ENCODE assay signal across 9 cellular contexts in genomic region chr3:14425574-14426304, GRCh38. TPM values are rescaled to one million over a fixed set of nuclear protein-coding genes. Genes with fewer than 3 reads are reported as not detected.
A peak's percentile ranks its signal among the peaks of the same experiment; 100 is the strongest.
DNase-seq lines count a peak whose midpoint lies in the region; FAIRE-seq and TF ChIP-seq lines count a peak whose summit lies in the region.
"Had no signal": no experiment of that assay in that cellular context is flagged by ENCODE, and none has a peak within 500 bp of the region (broad histone marks: within the 10 kb centered on the region; RNA-seq: fewer than 3 reads in every experiment).

No MANE protein-coding gene starts in this region.

- no peak for TF ChIP-seq CTCF in HEK293 (tag by site-specific recombination; IDR thresholded peaks at IDR 0.05)
- TF ChIP-seq CTCF in OCI-LY3 (IDR thresholded peaks at IDR 0.05; ENCODE audit: low read depth, low read length): peak; percentile 47
- TF ChIP-seq CTCF in astrocyte (IDR thresholded peaks at IDR 0.05; ENCODE audit: insufficient read depth, low read depth, low read length): no peak
- no peak for TF ChIP-seq CTCF in MM.1S (IDR thresholded peaks at IDR 0.05; ENCODE audit: low read length)

- peaks cover 99% of the 10 kb centered on the region for H3K79me2 ChIP-seq in OCI-LY3 (ENCODE audit: low read length)
- peaks cover 4% of the 10 kb centered on the region for H3K79me2 ChIP-seq in astrocyte (ENCODE audit: insufficient read depth, low read length)
- H3K79me2 ChIP-seq in MM.1S (ENCODE audit: low read length): 0 out of 2 replicates have a peak, but pooled peaks cover 5% of the 10 kb centered on the region

- no peaks in the 10 kb centered on the region for H3K9me3 ChIP-seq in HEK293 (ENCODE audit: control insufficient read depth, insufficient read depth, low read depth, low read length)
- H3K9me3 ChIP-seq in OCI-LY3 (ENCODE audit: insufficient read depth, low read length): no peaks in the 10 kb centered on the region
- no peaks in the 10 kb centered on the region for H3K9me3 ChIP-seq in astrocyte (ENCODE audit: insufficient read depth, low read depth, low read length)
- no peaks in the 10 kb centered on the region for H3K9me3 ChIP-seq in MM.1S (replicated peaks; ENCODE audit: insufficient read depth, low read length)

- no peaks in the 10 kb centered on the region for H3K27me3 Mint-ChIP-seq in astrocyte (ENCODE audit: low read depth, unreplicated experiment)
- no peaks in the 10 kb centered on the region for H3K27me3 Mint-ChIP-seq in stimulated activated naive CD8-positive, alpha-beta T cell treated with anti-CD3 and anti-CD28 coated beads, Interleukin-15, Interleukin-2, amounts not matched to agents 100 ng/mL and 50 ng/mL, for 24 hours

- no peaks in the 10 kb centered on the region for H3K4me1 ChIP-seq in HEK293 (ENCODE audit: control insufficient read depth, insufficient read depth, low read length)
- peaks cover 94% of the 10 kb centered on the region for H3K4me1 ChIP-seq in OCI-LY3 (ENCODE audit: low read length)
- H3K4me1 ChIP-seq in astrocyte (ENCODE audit: insufficient read depth, low read length): peaks cover 23% of the 10 kb centered on the region
- H3K4me1 ChIP-seq in MM.1S (ENCODE audit: low read length): peaks cover 16% of the 10 kb centered on the region

- H3K9me3 Mint-ChIP-seq in astrocyte (ENCODE audit: unreplicated experiment): peaks cover 2% of the 10 kb centered on the region
- no peaks in the 10 kb centered on the region for H3K9me3 Mint-ChIP-seq in stimulated activated naive CD8-positive, alpha-beta T cell treated with anti-CD3 and anti-CD28 coated beads, Interleukin-15, Interleukin-2, amounts not matched to agents 100 ng/mL and 50 ng/mL, for 24 hours

- H3K27me3 ChIP-seq in OCI-LY3 (ENCODE audit: low read depth, low read length): no peaks in the 10 kb centered on the region
- no peaks in the 10 kb centered on the region for H3K27me3 ChIP-seq in astrocyte (ENCODE audit: insufficient read depth, low read length)
- no peaks in the 10 kb centered on the region for H3K27me3 ChIP-seq in MM.1S (replicated peaks; ENCODE audit: insufficient read depth, low read length)

- no peak overlapping the region for H3K27ac ChIP-seq in HEK293 (ENCODE audit: extremely low read depth, low read depth, low read length)
- peak overlapping the region; percentile 98 for H3K27ac ChIP-seq in OCI-LY3 (ENCODE audit: low read length)
- H3K27ac ChIP-seq in astrocyte (ENCODE audit: low read depth, low read length): no peak overlapping the region
- H3K27ac ChIP-seq in MM.1S (ENCODE audit: low read length): no peak overlapping the region
- H3K27ac ChIP-seq: 22Rv1 had no signal

- peak; percentile 14 for DNase-seq in DMS 273 (lab: John Stamatoyannopoulos, UW; ENCODE audit: unreplicated experiment)
- no peak for DNase-seq in DMS 273 treated with DMSO at 0.1 percent for 48 hours (lab: John Stamatoyannopoulos, UW)
- DNase-seq in astrocyte (ENCODE audit: low read depth): no peak
- DNase-seq in MM.1S: no peak
- no peak for DNase-seq in HuH-7.5 (ENCODE audit: low spot score)

- H3K36me3 ChIP-seq in HEK293 (ENCODE audit: control insufficient read depth in 2 of 2, insufficient read depth in 1 of 2, low read length in 2 of 2) (peaks cover 0 to 3% of the 10 kb centered on the region in 2 experiments; a peak in 1 of 3 replicates), OCI-LY3 (replicated peaks; ENCODE audit: low read depth, low read length) (peaks cover 37% of the 10 kb centered on the region), astrocyte (ENCODE audit: insufficient read depth, low read length) (no peaks in the 10 kb centered on the region), MM.1S (replicated peaks; ENCODE audit: insufficient read depth, low read length) (no peaks in the 10 kb centered on the region)

- peak overlapping the region; percentile 63 for H3K4me2 ChIP-seq in OCI-LY3 (ENCODE audit: low read length)
- peak overlapping the region; percentile 74 for H3K4me2 ChIP-seq in astrocyte (ENCODE audit: low read length)
- no peak overlapping the region for H3K4me2 ChIP-seq in MM.1S (ENCODE audit: low read depth, low read length)

- CTCF ChIA-PET in HEK293 (lab: Yijun Ruan, JAX): interaction anchor here (1.1 to 2.2 kb wide), 3 partner anchors 11 to 164 kb away, joined by 3 to 6 read pairs (median 4); no protein-coding TSS in a partner anchor

- no peak for FAIRE-seq in astrocyte (lab: Jason Lieb, UNC)

- peaks cover 4% of the 10 kb centered on the region for H3F3A ChIP-seq in MM.1S (ENCODE audit: insufficient read depth, low read length)

- no peak overlapping the region for H3K4me3 Mint-ChIP-seq in astrocyte (ENCODE audit: unreplicated experiment)
- peak overlapping the region; percentile 61 for H3K4me3 Mint-ChIP-seq in stimulated activated naive CD8-positive, alpha-beta T cell treated with anti-CD3 and anti-CD28 coated beads, Interleukin-15, Interleukin-2, amounts not matched to agents 100 ng/mL and 50 ng/mL, for 24 hours

- H3K9ac ChIP-seq in OCI-LY3 (ENCODE audit: low read length) (peak overlapping the region; percentile 46), astrocyte (ENCODE audit: low read length) (no peak overlapping the region), MM.1S (ENCODE audit: low read length) (no peak overlapping the region)

- H2AFZ ChIP-seq in OCI-LY3 (ENCODE audit: low read depth, low read length) (no peak overlapping the region), astrocyte (ENCODE audit: low read depth, low read length) (no peak overlapping the region), MM.1S (ENCODE audit: low read length) (no peak overlapping the region)

- POLR2A ChIA-PET in HEK293 (lab: Yijun Ruan, JAX): no interaction called here

- H3K9me2 ChIP-seq in MM.1S (replicated peaks; ENCODE audit: insufficient read depth, low read length): no peaks in the 10 kb centered on the region

- no peaks in the 10 kb centered on the region for H3K36me3 Mint-ChIP-seq in astrocyte (ENCODE audit: low read depth, unreplicated experiment)
- peaks cover 29% of the 10 kb centered on the region for H3K36me3 Mint-ChIP-seq in stimulated activated naive CD8-positive, alpha-beta T cell treated with anti-CD3 and anti-CD28 coated beads, Interleukin-15, Interleukin-2, amounts not matched to agents 100 ng/mL and 50 ng/mL, for 24 hours (ENCODE audit: low read depth)

- H3K4me1 Mint-ChIP-seq in astrocyte (ENCODE audit: low read depth, unreplicated experiment): peaks cover 30% of the 10 kb centered on the region
- H3K4me1 Mint-ChIP-seq in stimulated activated naive CD8-positive, alpha-beta T cell treated with anti-CD3 and anti-CD28 coated beads, Interleukin-15, Interleukin-2, amounts not matched to agents 100 ng/mL and 50 ng/mL, for 24 hours (ENCODE audit: low read depth): peaks cover 94% of the 10 kb centered on the region

- no peak overlapping the region for H3K27ac Mint-ChIP-seq in astrocyte (ENCODE audit: unreplicated experiment)
- peak overlapping the region; percentile 92 for H3K27ac Mint-ChIP-seq in stimulated activated naive CD8-positive, alpha-beta T cell treated with anti-CD3 and anti-CD28 coated beads, Interleukin-15, Interleukin-2, amounts not matched to agents 100 ng/mL and 50 ng/mL, for 24 hours

- H4K20me1 ChIP-seq in OCI-LY3 (ENCODE audit: insufficient read depth, low read length): no peaks in the 10 kb centered on the region
- peaks cover 48% of the 10 kb centered on the region for H4K20me1 ChIP-seq in astrocyte (ENCODE audit: insufficient read depth, low read length)
- no peaks in the 10 kb centered on the region for H4K20me1 ChIP-seq in MM.1S (ENCODE audit: insufficient read depth, low read length)

- H3K4me3 ChIP-seq in HEK293 (ENCODE audit: low read depth, low read length): no peak overlapping the region
- peak overlapping the region; percentile 21; the same call in 1 of the 2 replicates for H3K4me3 ChIP-seq in OCI-LY3 (ENCODE audit: low read length)
- no peak overlapping the region for H3K4me3 ChIP-seq in astrocyte (ENCODE audit: insufficient read depth, low read depth, low read length)
- H3K4me3 ChIP-seq in MM.1S (ENCODE audit: low read length): no peak overlapping the region

TF ChIP-seq in HEK293, 187 proteins besides CTCF, POLR2A, EP300 and RAD21:
- TF ChIP-seq SALL2 (tag by site-specific recombination; IDR thresholded peaks at IDR 0.05; ENCODE audit: borderline replicate concordance): no peak
- TF ChIP-seq SP7 (tag by site-specific recombination; IDR thresholded peaks at IDR 0.05): peak; percentile 64
- TF ChIP-seq ZNF473 (tag by site-specific recombination; IDR thresholded peaks at IDR 0.05): no peak
- peak; percentile 18; the same call in 1 of the 2 replicates for TF ChIP-seq ZBTB17 (tag by site-specific recombination; IDR thresholded peaks at IDR 0.05)

RNA-seq across cellular contexts. Expression of gene SLC6A6, which starts 23.3 kb away (rescaled TPM):
- total RNA-seq in astrocyte: 18.6 and 24.2 TPM in 2 replicates
